In the genomic region with DNA sequence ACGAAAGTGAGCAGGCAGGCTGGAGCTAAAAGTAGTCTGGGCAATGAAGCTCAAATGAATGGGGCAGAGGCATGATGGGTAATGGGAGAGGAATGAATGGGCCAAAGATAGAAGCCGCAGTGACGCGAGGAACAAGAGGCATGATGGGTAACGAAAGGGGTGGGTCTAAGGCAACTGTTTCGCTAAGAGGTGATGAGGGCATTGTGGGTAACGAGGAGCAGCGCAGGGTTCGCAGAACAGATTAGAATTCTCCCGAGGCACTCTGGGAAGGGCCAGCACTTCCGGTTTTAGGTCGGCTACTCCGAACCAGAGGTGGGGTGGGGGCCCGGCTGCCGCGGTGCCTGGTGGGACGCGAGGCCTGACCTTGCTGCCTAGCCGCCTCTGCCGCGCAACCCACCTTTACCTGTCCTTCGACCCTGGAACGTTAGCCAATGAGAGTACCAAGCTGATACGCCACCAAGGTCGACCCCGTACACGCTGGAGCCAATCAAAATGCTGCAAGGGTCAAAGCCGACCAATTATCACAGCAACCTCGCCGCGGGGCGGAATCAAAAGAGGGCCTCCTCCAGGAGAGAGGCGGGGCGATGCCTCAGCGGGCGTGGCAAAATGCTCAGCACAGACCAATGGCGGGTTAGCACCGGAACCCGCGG, we compare ENCODE assay signal across 7 cellular contexts. TPM values are rescaled to one million over a fixed set of nuclear protein-coding genes. Genes with fewer than 3 reads are reported as not detected.
DNase-seq lines count a peak whose midpoint lies in the region; ATAC-seq and TF ChIP-seq lines count a peak whose summit lies in the region.

No MANE protein-coding gene starts in this region.

- no peaks in the 10 kb centered on the region for H3K9me3 ChIP-seq in neutrophil

- H3K4me3 ChIP-seq in GM23338 (peak overlapping the region; percentile 46), neutrophil (ENCODE audit: low read depth in 1 of 2, low read length in 1 of 2) (peak overlapping the region; percentile 70 to 85)

- peaks cover 20% of the 10 kb centered on the region for H3K27me3 Mint-ChIP-seq in GM23338 (ENCODE audit: insufficient read depth, low read depth, poor library complexity)
- peaks cover 4% of the 10 kb centered on the region for H3K27me3 Mint-ChIP-seq in activated naive CD8-positive, alpha-beta T cell treated with anti-CD3 and anti-CD28 coated beads, Interleukin-2, amount 50 U/mL, for 24 hours

- peak overlapping the region; percentile 83 for H3K27ac ChIP-seq in GM23338 (ENCODE audit: low read depth)
- peak overlapping the region; percentile 92 for H3K27ac ChIP-seq in neutrophil

- peak overlapping the region; percentile 76 for H3K4me3 Mint-ChIP-seq in GM23338
- H3K4me3 Mint-ChIP-seq in activated naive CD8-positive, alpha-beta T cell treated with anti-CD3 and anti-CD28 coated beads, Interleukin-2, amount 50 U/mL, for 24 hours = peak overlapping the region; percentile 83

- no peaks in the 10 kb centered on the region for H3K9me2 ChIP-seq in GM23338 (ENCODE audit: insufficient read depth)

- peak overlapping the region; percentile 96 for H3K27ac Mint-ChIP-seq in GM23338
- H3K27ac Mint-ChIP-seq in activated naive CD8-positive, alpha-beta T cell treated with anti-CD3 and anti-CD28 coated beads, Interleukin-2, amount 50 U/mL, for 24 hours = peak overlapping the region; percentile 95

- DNase-seq in GM10266 (ENCODE audit: extremely low spot score) (peak; percentile 93), GM23338 (ENCODE audit: low spot score) (peak; percentile 100), KG1 (lab: John Stamatoyannopoulos, UW) (peak; percentile 100), OCI-M1 (lab: John Stamatoyannopoulos, UW) (peak; percentile 100), glomerular visceral epithelial cell (ENCODE audit: extremely low spot score) (peak; percentile 100)
- peak; percentile 100 for DNase-seq in activated naive CD8-positive, alpha-beta T cell treated with anti-CD3 and anti-CD28 coated beads, Interleukin-2, amount 50 U/mL, for 24 hours

- H3K79me2 ChIP-seq in GM23338 (replicated peaks; ENCODE audit: insufficient read depth) = peaks cover 33% of the 10 kb centered on the region

- peaks cover 33% of the 10 kb centered on the region for H4K20me1 ChIP-seq in GM23338 (replicated peaks; ENCODE audit: insufficient read depth)

- no peak overlapping the region for H2AFZ ChIP-seq in GM23338

- H3K4me2 ChIP-seq in GM23338 = peak overlapping the region; percentile 67

- H3F3A ChIP-seq in GM23338 (replicated peaks; ENCODE audit: low read depth) = peaks cover 27% of the 10 kb centered on the region

- peaks cover 22% of the 10 kb centered on the region for H3K4me1 Mint-ChIP-seq in GM23338
- H3K4me1 Mint-ChIP-seq in activated naive CD8-positive, alpha-beta T cell treated with anti-CD3 and anti-CD28 coated beads, Interleukin-2, amount 50 U/mL, for 24 hours = peaks cover 34% of the 10 kb centered on the region

- H3K27me3 ChIP-seq in GM23338 (ENCODE audit: insufficient read depth) (no peaks in the 10 kb centered on the region), neutrophil (no peaks in the 10 kb centered on the region)

- peaks cover 73% of the 10 kb centered on the region for H3K36me3 Mint-ChIP-seq in GM23338 (ENCODE audit: low read depth)
- H3K36me3 Mint-ChIP-seq in activated naive CD8-positive, alpha-beta T cell treated with anti-CD3 and anti-CD28 coated beads, Interleukin-2, amount 50 U/mL, for 24 hours (ENCODE audit: low read depth) = peaks cover 36% of the 10 kb centered on the region

- H3K9me3 Mint-ChIP-seq in GM23338 = peaks cover 3% of the 10 kb centered on the region; the same call in 2 of the 3 replicates
- H3K9me3 Mint-ChIP-seq in activated naive CD8-positive, alpha-beta T cell treated with anti-CD3 and anti-CD28 coated beads, Interleukin-2, amount 50 U/mL, for 24 hours = peaks cover 4% of the 10 kb centered on the region

- H3K36me3 ChIP-seq in GM23338 (ENCODE audit: insufficient read depth) = peaks cover 34% of the 10 kb centered on the region
- peaks cover 21% of the 10 kb centered on the region for H3K36me3 ChIP-seq in neutrophil

- H3K4me1 ChIP-seq in GM23338 (ENCODE audit: insufficient read depth) (peaks cover 9% of the 10 kb centered on the region; the same call in 1 of the 2 replicates), neutrophil (ENCODE audit: control insufficient read depth in 1 of 2, insufficient read depth in 1 of 2, low read depth in 1 of 2, low read length in 1 of 2) (peaks cover 16 to 20% of the 10 kb centered on the region in 2 experiments)

- TF ChIP-seq CTCF in GM10266 (IDR thresholded peaks at IDR 0.05; ENCODE audit: control insufficient read depth, insufficient read depth, low read depth, missing control alignments) = no peak
- no peak for TF ChIP-seq CTCF in GM23338 (conservative IDR thresholded peaks at IDR 0.05; ENCODE audit: low read depth in 2 of 2)
- TF ChIP-seq CTCF in neutrophil (IDR thresholded peaks at IDR 0.05) = peak; percentile 14

- peak; percentile 92 for ATAC-seq in GM23338
- ATAC-seq in activated naive CD8-positive, alpha-beta T cell treated with anti-CD3 and anti-CD28 coated beads, Interleukin-2, amount 50 U/mL, for 24 hours = peak; percentile 88

TF ChIP-seq in GM23338, 12 proteins besides CTCF, POLR2A, EP300 and RAD21:
- TF ChIP-seq JUNB (IDR thresholded peaks at IDR 0.05; ENCODE audit: unreplicated experiment) = no peak
- TF ChIP-seq EZH2 (IDR thresholded peaks at IDR 0.05; ENCODE audit: low read depth, unreplicated experiment) = no peak
- TF ChIP-seq CREB1 (CRISPR knock-in tag; IDR thresholded peaks at IDR 0.05; ENCODE audit: low read depth) = peak; percentile 90
- TF ChIP-seq ZNF114 (CRISPR knock-in tag; IDR thresholded peaks at IDR 0.05) = no peak
- TF ChIP-seq, protein P1, sequence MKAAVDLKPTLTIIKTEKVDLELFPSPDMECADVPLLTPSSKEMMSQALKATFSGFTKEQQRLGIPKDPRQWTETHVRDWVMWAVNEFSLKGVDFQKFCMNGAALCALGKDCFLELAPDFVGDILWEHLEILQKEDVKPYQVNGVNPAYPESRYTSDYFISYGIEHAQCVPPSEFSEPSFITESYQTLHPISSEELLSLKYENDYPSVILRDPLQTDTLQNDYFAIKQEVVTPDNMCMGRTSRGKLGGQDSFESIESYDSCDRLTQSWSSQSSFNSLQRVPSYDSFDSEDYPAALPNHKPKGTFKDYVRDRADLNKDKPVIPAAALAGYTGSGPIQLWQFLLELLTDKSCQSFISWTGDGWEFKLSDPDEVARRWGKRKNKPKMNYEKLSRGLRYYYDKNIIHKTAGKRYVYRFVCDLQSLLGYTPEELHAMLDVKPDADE (IDR thresholded peaks at IDR 0.05) = peak; percentile 86
- TF ChIP-seq POLR2AphosphoS5 (IDR thresholded peaks at IDR 0.05; ENCODE audit: low read depth) = peak; percentile 83

RNA-seq across cellular contexts. Expression of a gene that starts 0.6 kb away (rescaled TPM):
- total RNA-seq in GM23338 (2014; rRNA removed; shearing (Covaris generic)) = 233 and 273 TPM in 2 replicates
- polyA plus RNA-seq in GM23338 (2016; fragmentation: Nextera tagmentation; extraction: Ambion mirVana) = 135 and 142 TPM in 2 replicates

RNA-seq across cellular contexts. Expression of a gene that starts 15.1 kb away (rescaled TPM):
- total RNA-seq in GM23338 (2014; rRNA removed; shearing (Covaris generic)) = 1,391 and 1,438 TPM in 2 replicates
- 1,133 and 1,232 TPM in 2 replicates for polyA plus RNA-seq in GM23338 (2016; fragmentation: Nextera tagmentation; extraction: Ambion mirVana)

RNA-seq across cellular contexts. Expression of a gene that starts 23.9 kb away (rescaled TPM):
- 25.4 and 26.8 TPM in 2 replicates for total RNA-seq in GM23338 (2014; rRNA removed; shearing (Covaris generic))
- 221 and 252 TPM in 2 replicates for polyA plus RNA-seq in GM23338 (2016; fragmentation: Nextera tagmentation; extraction: Ambion mirVana)

RNA-seq across cellular contexts. Expression of a gene that starts 44.4 kb away (rescaled TPM):
- 230 and 235 TPM in 2 replicates for total RNA-seq in GM23338 (2014; rRNA removed; shearing (Covaris generic))
- polyA plus RNA-seq in GM23338 (2016; fragmentation: Nextera tagmentation; extraction: Ambion mirVana) = 109 and 113 TPM in 2 replicates

RNA-seq across cellular contexts. Expression of a gene that starts 51.5 kb away (rescaled TPM):
- not detected in 2 replicates for total RNA-seq in GM23338 (2014; rRNA removed; shearing (Covaris generic))
- not detected in 2 replicates for polyA plus RNA-seq in GM23338 (2016; fragmentation: Nextera tagmentation; extraction: Ambion mirVana)

Comparison
In these comparisons a context has a peak if more than half of its experiments do, and no peak if none do; other contexts are left out.
1. Peak in every context shown above with its lines: DNase-seq, ATAC-seq, H3K4me3 ChIP-seq and H3K27ac ChIP-seq.